1 cellular context compared by ENCODE assay signal in the genomic region with DNA sequence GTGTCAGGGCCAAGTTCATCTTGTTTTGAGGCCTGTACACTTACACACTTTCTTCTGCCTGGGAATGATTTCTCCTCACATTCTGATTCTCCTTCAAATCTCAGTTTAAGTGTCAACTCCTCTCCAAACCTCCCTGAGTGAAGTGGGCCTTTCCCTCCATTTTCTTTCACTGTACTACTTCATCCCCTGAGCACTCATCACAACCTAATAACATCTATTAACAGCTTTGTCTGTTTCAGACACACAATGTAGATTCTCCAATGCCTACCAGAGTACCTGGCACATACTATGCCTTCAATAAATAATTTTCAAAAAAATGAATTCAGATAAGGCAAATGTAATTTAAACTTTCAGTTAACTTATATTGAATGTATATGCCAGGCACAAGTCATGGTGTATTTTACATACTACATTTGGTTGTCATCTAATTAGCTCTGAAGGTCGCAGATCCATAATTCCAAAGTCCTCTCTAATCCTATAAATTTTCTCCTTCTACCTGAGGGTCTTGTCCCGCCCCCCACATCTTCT.
TF ChIP-seq lines count a peak whose summit lies in the region.

No MANE protein-coding gene starts in this region.

TF ChIP-seq in WTC11, 78 proteins besides CTCF, POLR2A, EP300 and RAD21 (continued from another document):
- TF ChIP-seq, protein P1, sequence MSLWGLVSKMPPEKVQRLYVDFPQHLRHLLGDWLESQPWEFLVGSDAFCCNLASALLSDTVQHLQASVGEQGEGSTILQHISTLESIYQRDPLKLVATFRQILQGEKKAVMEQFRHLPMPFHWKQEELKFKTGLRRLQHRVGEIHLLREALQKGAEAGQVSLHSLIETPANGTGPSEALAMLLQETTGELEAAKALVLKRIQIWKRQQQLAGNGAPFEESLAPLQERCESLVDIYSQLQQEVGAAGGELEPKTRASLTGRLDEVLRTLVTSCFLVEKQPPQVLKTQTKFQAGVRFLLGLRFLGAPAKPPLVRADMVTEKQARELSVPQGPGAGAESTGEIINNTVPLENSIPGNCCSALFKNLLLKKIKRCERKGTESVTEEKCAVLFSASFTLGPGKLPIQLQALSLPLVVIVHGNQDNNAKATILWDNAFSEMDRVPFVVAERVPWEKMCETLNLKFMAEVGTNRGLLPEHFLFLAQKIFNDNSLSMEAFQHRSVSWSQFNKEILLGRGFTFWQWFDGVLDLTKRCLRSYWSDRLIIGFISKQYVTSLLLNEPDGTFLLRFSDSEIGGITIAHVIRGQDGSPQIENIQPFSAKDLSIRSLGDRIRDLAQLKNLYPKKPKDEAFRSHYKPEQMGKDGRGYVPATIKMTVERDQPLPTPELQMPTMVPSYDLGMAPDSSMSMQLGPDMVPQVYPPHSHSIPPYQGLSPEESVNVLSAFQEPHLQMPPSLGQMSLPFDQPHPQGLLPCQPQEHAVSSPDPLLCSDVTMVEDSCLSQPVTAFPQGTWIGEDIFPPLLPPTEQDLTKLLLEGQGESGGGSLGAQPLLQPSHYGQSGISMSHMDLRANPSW (CRISPR knock-in tag; conservative IDR thresholded peaks at IDR 0.05; ENCODE audit: low read depth), result no peak
- TF ChIP-seq JUN (CRISPR knock-in tag; IDR thresholded peaks at IDR 0.05) (no peak), CREM (CRISPR knock-in tag; IDR thresholded peaks at IDR 0.05) (no peak), SMAD4 (CRISPR knock-in tag; IDR thresholded peaks at IDR 0.05) (no peak), SOX15 (CRISPR knock-in tag; IDR thresholded peaks at IDR 0.05) (no peak), ZNF671 (CRISPR knock-in tag; IDR thresholded peaks at IDR 0.05) (no peak)
- TF ChIP-seq, protein P2, sequence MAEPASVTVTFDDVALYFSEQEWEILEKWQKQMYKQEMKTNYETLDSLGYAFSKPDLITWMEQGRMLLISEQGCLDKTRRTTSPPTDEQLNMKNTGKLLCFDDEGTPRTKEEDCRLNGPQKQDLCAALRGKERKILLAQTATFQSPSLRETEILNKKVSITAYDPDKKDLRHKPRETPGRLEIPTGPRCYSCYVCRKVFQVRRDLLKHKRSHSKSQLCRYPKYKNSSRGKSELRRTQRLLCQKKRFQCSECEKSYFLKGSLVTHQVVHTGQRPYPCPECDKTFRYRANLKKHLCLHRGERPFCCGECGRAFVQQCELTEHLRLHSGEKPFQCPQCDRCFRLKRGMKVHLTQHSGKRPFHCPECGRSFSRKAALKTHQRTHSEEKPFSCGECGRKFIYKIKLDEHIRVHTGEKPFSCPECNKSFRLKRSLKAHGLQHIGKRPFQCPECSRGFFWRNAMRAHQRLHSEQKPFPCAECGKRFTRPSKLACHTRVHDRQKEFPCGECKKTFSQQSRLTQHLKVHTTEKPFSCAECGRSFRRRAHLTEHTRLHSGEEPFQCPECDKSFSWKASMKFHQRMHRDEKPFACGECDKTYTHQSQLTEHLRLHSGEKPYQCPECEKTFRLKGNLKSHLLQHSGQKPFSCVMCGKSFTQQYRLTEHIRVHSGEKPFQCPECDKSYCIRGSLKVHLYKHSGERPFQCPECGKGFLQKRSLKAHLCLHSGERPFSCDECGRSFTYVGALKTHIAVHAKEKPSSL (CRISPR knock-in tag; conservative IDR thresholded peaks at IDR 0.05), result no peak
- TF ChIP-seq, protein P3, sequence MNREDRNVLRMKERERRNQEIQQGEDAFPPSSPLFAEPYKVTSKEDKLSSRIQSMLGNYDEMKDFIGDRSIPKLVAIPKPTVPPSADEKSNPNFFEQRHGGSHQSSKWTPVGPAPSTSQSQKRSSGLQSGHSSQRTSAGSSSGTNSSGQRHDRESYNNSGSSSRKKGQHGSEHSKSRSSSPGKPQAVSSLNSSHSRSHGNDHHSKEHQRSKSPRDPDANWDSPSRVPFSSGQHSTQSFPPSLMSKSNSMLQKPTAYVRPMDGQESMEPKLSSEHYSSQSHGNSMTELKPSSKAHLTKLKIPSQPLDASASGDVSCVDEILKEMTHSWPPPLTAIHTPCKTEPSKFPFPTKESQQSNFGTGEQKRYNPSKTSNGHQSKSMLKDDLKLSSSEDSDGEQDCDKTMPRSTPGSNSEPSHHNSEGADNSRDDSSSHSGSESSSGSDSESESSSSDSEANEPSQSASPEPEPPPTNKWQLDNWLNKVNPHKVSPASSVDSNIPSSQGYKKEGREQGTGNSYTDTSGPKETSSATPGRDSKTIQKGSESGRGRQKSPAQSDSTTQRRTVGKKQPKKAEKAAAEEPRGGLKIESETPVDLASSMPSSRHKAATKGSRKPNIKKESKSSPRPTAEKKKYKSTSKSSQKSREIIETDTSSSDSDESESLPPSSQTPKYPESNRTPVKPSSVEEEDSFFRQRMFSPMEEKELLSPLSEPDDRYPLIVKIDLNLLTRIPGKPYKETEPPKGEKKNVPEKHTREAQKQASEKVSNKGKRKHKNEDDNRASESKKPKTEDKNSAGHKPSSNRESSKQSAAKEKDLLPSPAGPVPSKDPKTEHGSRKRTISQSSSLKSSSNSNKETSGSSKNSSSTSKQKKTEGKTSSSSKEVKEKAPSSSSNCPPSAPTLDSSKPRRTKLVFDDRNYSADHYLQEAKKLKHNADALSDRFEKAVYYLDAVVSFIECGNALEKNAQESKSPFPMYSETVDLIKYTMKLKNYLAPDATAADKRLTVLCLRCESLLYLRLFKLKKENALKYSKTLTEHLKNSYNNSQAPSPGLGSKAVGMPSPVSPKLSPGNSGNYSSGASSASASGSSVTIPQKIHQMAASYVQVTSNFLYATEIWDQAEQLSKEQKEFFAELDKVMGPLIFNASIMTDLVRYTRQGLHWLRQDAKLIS (CRISPR knock-in tag; IDR thresholded peaks at IDR 0.05; ENCODE audit: borderline replicate concordance), result no peak
TF ChIP-seq in WTC11: peak in this region for 0.
